In the genomic region with DNA sequence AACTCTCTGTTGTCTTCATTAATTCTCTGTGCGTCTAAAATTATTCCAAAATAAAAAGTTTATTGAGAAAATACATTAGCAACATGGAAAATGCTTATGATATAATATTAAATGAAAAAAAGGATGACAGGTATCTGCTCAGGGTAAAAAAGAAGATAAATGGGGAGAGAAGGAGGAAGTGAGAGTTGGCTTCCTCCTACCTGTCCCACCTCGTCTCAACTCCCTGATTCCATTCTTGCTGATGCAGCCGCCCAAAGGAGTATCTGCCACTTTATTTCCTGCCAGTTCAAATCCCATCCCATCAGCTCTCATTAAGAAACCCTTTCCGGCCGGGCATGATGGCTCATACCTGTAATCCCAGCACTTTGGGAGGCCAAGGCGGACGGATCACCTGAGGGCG, we compare ENCODE assay signal across 1 cellular context.
TF ChIP-seq lines count a peak whose summit lies in the region.

No MANE protein-coding gene starts in this region.

TF ChIP-seq in H1, 55 proteins besides CTCF, POLR2A, EP300 and RAD21 (continued from another document):
- TF ChIP-seq, protein P1, sequence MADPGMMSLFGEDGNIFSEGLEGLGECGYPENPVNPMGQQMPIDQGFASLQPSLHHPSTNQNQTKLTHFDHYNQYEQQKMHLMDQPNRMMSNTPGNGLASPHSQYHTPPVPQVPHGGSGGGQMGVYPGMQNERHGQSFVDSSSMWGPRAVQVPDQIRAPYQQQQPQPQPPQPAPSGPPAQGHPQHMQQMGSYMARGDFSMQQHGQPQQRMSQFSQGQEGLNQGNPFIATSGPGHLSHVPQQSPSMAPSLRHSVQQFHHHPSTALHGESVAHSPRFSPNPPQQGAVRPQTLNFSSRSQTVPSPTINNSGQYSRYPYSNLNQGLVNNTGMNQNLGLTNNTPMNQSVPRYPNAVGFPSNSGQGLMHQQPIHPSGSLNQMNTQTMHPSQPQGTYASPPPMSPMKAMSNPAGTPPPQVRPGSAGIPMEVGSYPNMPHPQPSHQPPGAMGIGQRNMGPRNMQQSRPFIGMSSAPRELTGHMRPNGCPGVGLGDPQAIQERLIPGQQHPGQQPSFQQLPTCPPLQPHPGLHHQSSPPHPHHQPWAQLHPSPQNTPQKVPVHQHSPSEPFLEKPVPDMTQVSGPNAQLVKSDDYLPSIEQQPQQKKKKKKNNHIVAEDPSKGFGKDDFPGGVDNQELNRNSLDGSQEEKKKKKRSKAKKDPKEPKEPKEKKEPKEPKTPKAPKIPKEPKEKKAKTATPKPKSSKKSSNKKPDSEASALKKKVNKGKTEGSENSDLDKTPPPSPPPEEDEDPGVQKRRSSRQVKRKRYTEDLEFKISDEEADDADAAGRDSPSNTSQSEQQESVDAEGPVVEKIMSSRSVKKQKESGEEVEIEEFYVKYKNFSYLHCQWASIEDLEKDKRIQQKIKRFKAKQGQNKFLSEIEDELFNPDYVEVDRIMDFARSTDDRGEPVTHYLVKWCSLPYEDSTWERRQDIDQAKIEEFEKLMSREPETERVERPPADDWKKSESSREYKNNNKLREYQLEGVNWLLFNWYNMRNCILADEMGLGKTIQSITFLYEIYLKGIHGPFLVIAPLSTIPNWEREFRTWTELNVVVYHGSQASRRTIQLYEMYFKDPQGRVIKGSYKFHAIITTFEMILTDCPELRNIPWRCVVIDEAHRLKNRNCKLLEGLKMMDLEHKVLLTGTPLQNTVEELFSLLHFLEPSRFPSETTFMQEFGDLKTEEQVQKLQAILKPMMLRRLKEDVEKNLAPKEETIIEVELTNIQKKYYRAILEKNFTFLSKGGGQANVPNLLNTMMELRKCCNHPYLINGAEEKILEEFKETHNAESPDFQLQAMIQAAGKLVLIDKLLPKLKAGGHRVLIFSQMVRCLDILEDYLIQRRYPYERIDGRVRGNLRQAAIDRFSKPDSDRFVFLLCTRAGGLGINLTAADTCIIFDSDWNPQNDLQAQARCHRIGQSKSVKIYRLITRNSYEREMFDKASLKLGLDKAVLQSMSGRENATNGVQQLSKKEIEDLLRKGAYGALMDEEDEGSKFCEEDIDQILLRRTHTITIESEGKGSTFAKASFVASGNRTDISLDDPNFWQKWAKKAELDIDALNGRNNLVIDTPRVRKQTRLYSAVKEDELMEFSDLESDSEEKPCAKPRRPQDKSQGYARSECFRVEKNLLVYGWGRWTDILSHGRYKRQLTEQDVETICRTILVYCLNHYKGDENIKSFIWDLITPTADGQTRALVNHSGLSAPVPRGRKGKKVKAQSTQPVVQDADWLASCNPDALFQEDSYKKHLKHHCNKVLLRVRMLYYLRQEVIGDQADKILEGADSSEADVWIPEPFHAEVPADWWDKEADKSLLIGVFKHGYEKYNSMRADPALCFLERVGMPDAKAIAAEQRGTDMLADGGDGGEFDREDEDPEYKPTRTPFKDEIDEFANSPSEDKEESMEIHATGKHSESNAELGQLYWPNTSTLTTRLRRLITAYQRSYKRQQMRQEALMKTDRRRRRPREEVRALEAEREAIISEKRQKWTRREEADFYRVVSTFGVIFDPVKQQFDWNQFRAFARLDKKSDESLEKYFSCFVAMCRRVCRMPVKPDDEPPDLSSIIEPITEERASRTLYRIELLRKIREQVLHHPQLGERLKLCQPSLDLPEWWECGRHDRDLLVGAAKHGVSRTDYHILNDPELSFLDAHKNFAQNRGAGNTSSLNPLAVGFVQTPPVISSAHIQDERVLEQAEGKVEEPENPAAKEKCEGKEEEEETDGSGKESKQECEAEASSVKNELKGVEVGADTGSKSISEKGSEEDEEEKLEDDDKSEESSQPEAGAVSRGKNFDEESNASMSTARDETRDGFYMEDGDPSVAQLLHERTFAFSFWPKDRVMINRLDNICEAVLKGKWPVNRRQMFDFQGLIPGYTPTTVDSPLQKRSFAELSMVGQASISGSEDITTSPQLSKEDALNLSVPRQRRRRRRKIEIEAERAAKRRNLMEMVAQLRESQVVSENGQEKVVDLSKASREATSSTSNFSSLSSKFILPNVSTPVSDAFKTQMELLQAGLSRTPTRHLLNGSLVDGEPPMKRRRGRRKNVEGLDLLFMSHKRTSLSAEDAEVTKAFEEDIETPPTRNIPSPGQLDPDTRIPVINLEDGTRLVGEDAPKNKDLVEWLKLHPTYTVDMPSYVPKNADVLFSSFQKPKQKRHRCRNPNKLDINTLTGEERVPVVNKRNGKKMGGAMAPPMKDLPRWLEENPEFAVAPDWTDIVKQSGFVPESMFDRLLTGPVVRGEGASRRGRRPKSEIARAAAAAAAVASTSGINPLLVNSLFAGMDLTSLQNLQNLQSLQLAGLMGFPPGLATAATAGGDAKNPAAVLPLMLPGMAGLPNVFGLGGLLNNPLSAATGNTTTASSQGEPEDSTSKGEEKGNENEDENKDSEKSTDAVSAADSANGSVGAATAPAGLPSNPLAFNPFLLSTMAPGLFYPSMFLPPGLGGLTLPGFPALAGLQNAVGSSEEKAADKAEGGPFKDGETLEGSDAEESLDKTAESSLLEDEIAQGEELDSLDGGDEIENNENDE (IDR thresholded peaks at IDR 0.05; ENCODE audit: insufficient replicate concordance, low read length), result no peak
- no peak for TF ChIP-seq RBBP5 (IDR thresholded peaks at IDR 0.05; ENCODE audit: borderline replicate concordance, low read depth, low read length)
- TF ChIP-seq KDM5A (IDR thresholded peaks at IDR 0.05; ENCODE audit: low read length), result no peak
- TF ChIP-seq CBX5 (IDR thresholded peaks at IDR 0.05; ENCODE audit: low read depth, low read length), result no peak
- TF ChIP-seq BCL11A (IDR thresholded peaks at IDR 0.05; ENCODE audit: low read depth in 2 of 2, low read length in 2 of 2), result no peak
- TF ChIP-seq YY1 (IDR thresholded peaks at IDR 0.05; ENCODE audit: low read depth, low read length), result no peak
- no peak for TF ChIP-seq CBX8 (IDR thresholded peaks at IDR 0.05; ENCODE audit: borderline replicate concordance, low read depth, low read length)
- no peak for TF ChIP-seq BACH1 (IDR thresholded peaks at IDR 0.05; ENCODE audit: low read length)
